Comparison of ENCODE assay signal across 19 cellular contexts in the genomic region with DNA sequence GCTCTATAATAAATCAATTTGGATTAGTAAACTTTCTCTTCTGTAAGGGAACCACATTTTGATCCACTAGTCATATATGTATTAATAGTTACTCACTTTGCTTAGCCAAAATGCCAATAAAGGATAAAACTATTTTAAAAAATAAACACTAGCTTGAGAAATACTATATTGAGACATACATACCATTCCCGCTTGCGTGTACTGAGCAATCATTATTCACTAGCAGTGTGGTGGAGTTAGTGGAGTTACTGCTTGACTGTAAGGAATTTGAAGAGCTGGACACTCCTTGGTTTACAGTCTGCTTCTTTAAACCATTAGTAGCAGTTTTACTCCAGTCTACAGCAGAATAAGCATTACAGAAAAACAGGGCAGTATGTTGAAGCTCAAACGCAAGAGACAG. TPM values are rescaled to one million over a fixed set of nuclear protein-coding genes. Genes with fewer than 3 reads are reported as not detected.
DNase-seq lines count a peak whose midpoint lies in the region; ATAC-seq, FAIRE-seq and TF ChIP-seq lines count a peak whose summit lies in the region.
"Had no signal": no experiment of that assay in that cellular context is flagged by ENCODE, and none has a peak within 500 bp of the region (broad histone marks: within the 10 kb centered on the region; RNA-seq: fewer than 3 reads in every experiment).

No MANE protein-coding gene starts in this region.

- TF ChIP-seq CTCF in AG04449 (IDR thresholded peaks at IDR 0.05; ENCODE audit: insufficient read depth, low read length, missing control alignments) (no peak), bronchial epithelial cell (IDR thresholded peaks at IDR 0.05; ENCODE audit: insufficient read depth, low read length, severe bottlenecking) (no peak), thyroid gland (IDR thresholded peaks at IDR 0.05) (no peak)

- WGBS in thyroid gland, 2 donors, result 68 to 71% methylated on average over 3 of the region's 3 CpGs

- H3K9me3 Mint-ChIP-seq in stimulated activated memory B cell treated with anti-CD40 and anti-IgM and Interleukin-4, amounts not matched to agents 10 μg/mL and 1 μg/mL and 100 μg/mL, for 72 hours, result no peaks in the 10 kb centered on the region

- no peak overlapping the region for H3K4me3 Mint-ChIP-seq in stimulated activated memory B cell treated with anti-CD40 and anti-IgM and Interleukin-4, amounts not matched to agents 10 μg/mL and 1 μg/mL and 100 μg/mL, for 72 hours

- no peaks in the 10 kb centered on the region for H3K27me3 Mint-ChIP-seq in stimulated activated memory B cell treated with anti-CD40 and anti-IgM and Interleukin-4, amounts not matched to agents 10 μg/mL and 1 μg/mL and 100 μg/mL, for 72 hours

- FAIRE-seq in bronchial epithelial cell (lab: Jason Lieb, UNC), result no peak
- FAIRE-seq: GM12892, islet of Langerhans had no signal

- no peaks in the 10 kb centered on the region for H3K9me3 ChIP-seq in thyroid gland
- H3K9me3 ChIP-seq: HAP-1, upper lobe of left lung had no signal

- H3K36me3 Mint-ChIP-seq in stimulated activated memory B cell treated with anti-CD40 and anti-IgM and Interleukin-4, amounts not matched to agents 10 μg/mL and 1 μg/mL and 100 μg/mL, for 72 hours, result no peaks in the 10 kb centered on the region

- peak overlapping the region; percentile 12; the same call in 1 of the 2 replicates for H3K4me3 ChIP-seq in AG04449 (ENCODE audit: low read depth, low read length)
- no peak overlapping the region for H3K4me3 ChIP-seq in bronchial epithelial cell (ENCODE audit: low read depth, low read length)
- H3K4me3 ChIP-seq in thyroid gland (replicated peaks in 1 of 3), result no peak overlapping the region
- H3K4me3 ChIP-seq: HAP-1, upper lobe of left lung had no signal

- intact Hi-C loops in thyroid gland (cut with DNase I), result no loop called here

- CTCF ChIA-PET in AG04449 (lab: Yijun Ruan, JAX), result interaction anchor here (2.0 kb wide), 1 partner anchor 9 kb away, joined by 12 read pairs; no protein-coding TSS in a partner anchor

- H3K36me3 ChIP-seq in bronchial epithelial cell (ENCODE audit: control insufficient read depth, insufficient read depth, low read length) (no peaks in the 10 kb centered on the region), thyroid gland (no peaks in the 10 kb centered on the region)
- H3K36me3 ChIP-seq: HAP-1, upper lobe of left lung had no signal

- no peaks in the 10 kb centered on the region for H3K4me1 Mint-ChIP-seq in stimulated activated memory B cell treated with anti-CD40 and anti-IgM and Interleukin-4, amounts not matched to agents 10 μg/mL and 1 μg/mL and 100 μg/mL, for 72 hours

- peak; percentile 69 for DNase-seq in AG04449 (ENCODE audit: low read depth, low spot score)
- DNase-seq in HS-5 (ENCODE audit: low read depth), result peak; percentile 73
- peak; percentile 91 for DNase-seq in bronchial epithelial cell (ENCODE audit: low read depth)
- DNase-seq in kidney tubule cell (ENCODE audit: low spot score), result peak; percentile 10
- no peak for DNase-seq in NCI-H1930 (lab: John Stamatoyannopoulos, UW)
- DNase-seq in central memory CD4-positive, alpha-beta T cell, result no peak
- no peak for DNase-seq in thyroid gland
- DNase-seq: activated CD4-positive, alpha-beta T cell treated with anti-CD3 and anti-CD28 coated beads, Interleukin-2, amount 50 U/mL, for 48 hours; activated effector memory CD4-positive, alpha-beta T cell treated with anti-CD3 and anti-CD28 coated beads, Interleukin-2, amount 50 U/mL, for 16 hours; AML-193; caudate nucleus; DMS53; NCI-H1105 treated with DMSO at 0.1 percent for 48 hours; RPMI8226; upper lobe of left lung had no signal

- POLR2A ChIA-PET in AG04449 (lab: Yijun Ruan, JAX), result interaction anchor here (0.9 kb wide), 1 partner anchor 10 kb away, joined by 3 read pairs; no protein-coding TSS in a partner anchor

- no peaks in the 10 kb centered on the region for H3K27me3 ChIP-seq in bronchial epithelial cell (ENCODE audit: control insufficient read depth, insufficient read depth, low read length)
- no peaks in the 10 kb centered on the region for H3K27me3 ChIP-seq in thyroid gland
- H3K27me3 ChIP-seq: upper lobe of left lung had no signal

- no peak overlapping the region for H3K27ac ChIP-seq in thyroid gland
- H3K27ac ChIP-seq: upper lobe of left lung had no signal

- peaks cover 4 to 5% of the 10 kb centered on the region in 2 donors for H3K4me1 ChIP-seq in thyroid gland
- H3K4me1 ChIP-seq: HAP-1, upper lobe of left lung had no signal

- no peak for ATAC-seq in stimulated activated memory B cell treated with anti-CD40 and anti-IgM and Interleukin-4, amounts not matched to agents 10 μg/mL and 1 μg/mL and 100 μg/mL, for 72 hours

- H3K27ac Mint-ChIP-seq in stimulated activated memory B cell treated with anti-CD40 and anti-IgM and Interleukin-4, amounts not matched to agents 10 μg/mL and 1 μg/mL and 100 μg/mL, for 72 hours, result no peak overlapping the region

- no peak for TF ChIP-seq POLR2A in thyroid gland (IDR thresholded peaks at IDR 0.05)

RNA-seq across cellular contexts. Expression of a gene that starts 10.8 kb away (rescaled TPM):
- 16.6 and 17.8 TPM in 2 replicates for total RNA-seq in bronchial epithelial cell
- total RNA-seq in thyroid gland, result 10 to 100 TPM; 17.4 to 30.0 (median 20.2) TPM

Comparison
In these comparisons a context has a peak if more than half of its experiments do, and no peak if none do; other contexts are left out.
1. DNase-seq: peak in AG04449 (single experiment), HS-5 (single experiment), bronchial epithelial cell (single experiment) and kidney tubule cell (single experiment); none in NCI-H1930 (0 of 2), central memory CD4-positive, alpha-beta T cell (single experiment) and thyroid gland (0 of 2).